In genomic region chr3:4540267-4540666, GRCh38 we compare ENCODE assay signal across 9 cellular contexts.
"Had no signal": no experiment of that assay in that cellular context is flagged by ENCODE, and none has a peak within 500 bp of the region (broad histone marks: within the 10 kb centered on the region; RNA-seq: fewer than 3 reads in every experiment).

No MANE protein-coding gene starts in this region.

- H3K4me1 ChIP-seq: HAP-1 had no signal

- FAIRE-seq: HepG2 had no signal

- H3K36me3 ChIP-seq: HAP-1 had no signal

- H3K27me3 Mint-ChIP-seq: IgD-negative memory B cell had no signal

- H3K27ac ChIP-seq: GM23248, HL-60 had no signal

- H3K9me3 ChIP-seq: HAP-1 had no signal

- DNase-seq: GM23248, GOT3, H7, KG1 had no signal

- H3K4me3 ChIP-seq: GM23248, HAP-1 had no signal

- H3K9ac ChIP-seq: GM23248 had no signal

- ATAC-seq: HCT116, HepG2 had no signal

- H2AFZ ChIP-seq: GM23248 had no signal

- H3K4me3 Mint-ChIP-seq: IgD-negative memory B cell had no signal
